In genomic region chr12:55746147-55746912, GRCh38 we compare ENCODE assay signal across 7 cellular contexts. TPM values are rescaled to one million over a fixed set of nuclear protein-coding genes. Genes with fewer than 3 reads are reported as not detected.
A peak's percentile ranks its signal among the peaks of the same experiment; 100 is the strongest.
DNase-seq lines count a peak whose midpoint lies in the region; ATAC-seq and TF ChIP-seq lines count a peak whose summit lies in the region.
"Had no signal": no experiment of that assay in that cellular context is flagged by ENCODE, and none has a peak within 500 bp of the region (broad histone marks: within the 10 kb centered on the region; RNA-seq: fewer than 3 reads in every experiment).

No MANE protein-coding gene starts in this region.

- H3K4me1 Mint-ChIP-seq in activated naive CD4-positive, alpha-beta T cell treated with anti-CD3 and anti-CD28 coated beads, Interleukin-2, amount 10 ng/mL, durations not matched to agents 7 days and 5 days: peaks cover 38% of the 10 kb centered on the region
- peaks cover 20 to 30% of the 10 kb centered on the region in 2 donors for H3K4me1 Mint-ChIP-seq in effector memory CD8-positive, alpha-beta T cell (ENCODE audit: low read depth in 2 of 2)
- peaks cover 57% of the 10 kb centered on the region for H3K4me1 Mint-ChIP-seq in stimulated activated memory B cell treated with anti-CD40 and anti-IgM and Interleukin-4, amounts not matched to agents 10 μg/mL and 1 μg/mL and 100 μg/mL, for 72 hours

- no peak for TF ChIP-seq CTCF in lower lobe of right lung (IDR thresholded peaks at IDR 0.05)

- peaks cover 7% of the 10 kb centered on the region for H3K36me3 ChIP-seq in lower lobe of right lung

- H3K9me3 ChIP-seq in lower lobe of right lung: no peaks in the 10 kb centered on the region

- no peak overlapping the region for H3K4me3 ChIP-seq in lower lobe of right lung

- H3K27ac Mint-ChIP-seq in activated naive CD4-positive, alpha-beta T cell treated with anti-CD3 and anti-CD28 coated beads, Interleukin-2, amount 10 ng/mL, durations not matched to agents 7 days and 5 days: peak overlapping the region; percentile 30
- H3K27ac Mint-ChIP-seq in effector memory CD8-positive, alpha-beta T cell: peak overlapping the region; percentile 9 to 62
- H3K27ac Mint-ChIP-seq in stimulated activated memory B cell treated with anti-CD40 and anti-IgM and Interleukin-4, amounts not matched to agents 10 μg/mL and 1 μg/mL and 100 μg/mL, for 72 hours: peak overlapping the region; percentile 26

- no peak for DNase-seq in activated naive CD4-positive, alpha-beta T cell treated with anti-CD3 and anti-CD28 coated beads, Interleukin-2, amount 10 ng/mL, durations not matched to agents 7 days and 5 days
- DNase-seq in activated naive CD4-positive, alpha-beta T cell treated with anti-CD3 and anti-CD28 coated beads, Interleukin-2, amount 50 U/mL, for 16 hours: no peak
- no peak for DNase-seq in effector memory CD8-positive, alpha-beta T cell
- DNase-seq in lower lobe of right lung: no peak
- DNase-seq: NCI-H1930 had no signal

- H3K4me3 Mint-ChIP-seq in activated naive CD4-positive, alpha-beta T cell treated with anti-CD3 and anti-CD28 coated beads, Interleukin-2, amount 10 ng/mL, durations not matched to agents 7 days and 5 days: peak overlapping the region; percentile 27
- H3K4me3 Mint-ChIP-seq in effector memory CD8-positive, alpha-beta T cell: peak overlapping the region in 1 of 2 donors; percentile 23
- H3K4me3 Mint-ChIP-seq in stimulated activated memory B cell treated with anti-CD40 and anti-IgM and Interleukin-4, amounts not matched to agents 10 μg/mL and 1 μg/mL and 100 μg/mL, for 72 hours: peak overlapping the region; percentile 42

- H3K9me3 Mint-ChIP-seq in activated naive CD4-positive, alpha-beta T cell treated with anti-CD3 and anti-CD28 coated beads, Interleukin-2, amount 10 ng/mL, durations not matched to agents 7 days and 5 days: no peaks in the 10 kb centered on the region
- H3K9me3 Mint-ChIP-seq in effector memory CD8-positive, alpha-beta T cell: no peaks in the 10 kb centered on the region
- H3K9me3 Mint-ChIP-seq in stimulated activated memory B cell treated with anti-CD40 and anti-IgM and Interleukin-4, amounts not matched to agents 10 μg/mL and 1 μg/mL and 100 μg/mL, for 72 hours: no peaks in the 10 kb centered on the region

- H3K27me3 ChIP-seq in lower lobe of right lung (ENCODE audit: low read depth): no peaks in the 10 kb centered on the region

- intact Hi-C loops in lower lobe of right lung (cut with DNase I): loop anchor here (10.0 kb wide), 1 partner anchor 188 kb away; the partner anchor contains the start of gene DGKA

- peaks cover 20% of the 10 kb centered on the region for H3K36me3 Mint-ChIP-seq in activated naive CD4-positive, alpha-beta T cell treated with anti-CD3 and anti-CD28 coated beads, Interleukin-2, amount 10 ng/mL, durations not matched to agents 7 days and 5 days
- H3K36me3 Mint-ChIP-seq in effector memory CD8-positive, alpha-beta T cell (ENCODE audit: insufficient read depth): peaks cover 7% of the 10 kb centered on the region
- H3K36me3 Mint-ChIP-seq in stimulated activated memory B cell treated with anti-CD40 and anti-IgM and Interleukin-4, amounts not matched to agents 10 μg/mL and 1 μg/mL and 100 μg/mL, for 72 hours: peaks cover 22% of the 10 kb centered on the region

- peaks cover 32% of the 10 kb centered on the region for H3K27me3 Mint-ChIP-seq in activated naive CD4-positive, alpha-beta T cell treated with anti-CD3 and anti-CD28 coated beads, Interleukin-2, amount 10 ng/mL, durations not matched to agents 7 days and 5 days
- H3K27me3 Mint-ChIP-seq in effector memory CD8-positive, alpha-beta T cell: no peaks in the 10 kb centered on the region
- no peaks in the 10 kb centered on the region for H3K27me3 Mint-ChIP-seq in stimulated activated memory B cell treated with anti-CD40 and anti-IgM and Interleukin-4, amounts not matched to agents 10 μg/mL and 1 μg/mL and 100 μg/mL, for 72 hours

- ATAC-seq in effector memory CD8-positive, alpha-beta T cell (replicated peaks): no peak
- ATAC-seq in stimulated activated memory B cell treated with anti-CD40 and anti-IgM and Interleukin-4, amounts not matched to agents 10 μg/mL and 1 μg/mL and 100 μg/mL, for 72 hours: no peak
- ATAC-seq in lower lobe of right lung (no peak), HG02870 (IDR thresholded peaks at IDR 0.05; ENCODE audit: unreplicated experiment) (no peak)

- peaks cover 14% of the 10 kb centered on the region for H3K4me1 ChIP-seq in lower lobe of right lung

- no peak overlapping the region for H3K27ac ChIP-seq in lower lobe of right lung

- CTCF ChIA-PET in activated naive CD4-positive, alpha-beta T cell treated with anti-CD3 and anti-CD28 coated beads, Interleukin-2, amount 10 ng/mL, durations not matched to agents 7 days and 5 days (lab: Charles Lee): interaction anchor here (0.8 to 3.4 kb wide), 2 partner anchors 9 to 10 kb away, joined by 4 to 18 read pairs; no protein-coding TSS in a partner anchor

RNA-seq across cellular contexts. Expression of gene GDF11, which starts 3.4 kb away (rescaled TPM):
- 3.8 TPM for total RNA-seq in lower lobe of right lung

RNA-seq across cellular contexts. Expression of gene CD63, which starts 17.5 kb away (rescaled TPM):
- total RNA-seq in lower lobe of right lung: 1,142 TPM

RNA-seq across cellular contexts. Expression of gene RDH5, which starts 26.1 kb away (rescaled TPM):
- total RNA-seq in lower lobe of right lung: 11.1 TPM

RNA-seq across cellular contexts. Expression of gene BLOC1S1, which starts 30.5 kb away (rescaled TPM):
- total RNA-seq in lower lobe of right lung: 134 TPM

RNA-seq across cellular contexts. Expression of gene ITGA7, which starts 38.6 kb away (rescaled TPM):
- 17.5 TPM for total RNA-seq in lower lobe of right lung
